In genomic region chr1:231093158-231093922, GRCh38 we compare ENCODE assay signal across 9 cellular contexts. TPM values are rescaled to one million over a fixed set of nuclear protein-coding genes. Genes with fewer than 3 reads are reported as not detected.
DNase-seq lines count a peak whose midpoint lies in the region; ATAC-seq and TF ChIP-seq lines count a peak whose summit lies in the region.
"Had no signal": no experiment of that assay in that cellular context is flagged by ENCODE, and none has a peak within 500 bp of the region (broad histone marks: within the 10 kb centered on the region; RNA-seq: fewer than 3 reads in every experiment).

No MANE protein-coding gene starts in this region.

- H3K4me2 ChIP-seq in GM23248 (ENCODE audit: unreplicated experiment): no peak overlapping the region

- TF ChIP-seq CTCF in fibroblast of the aortic adventitia (IDR thresholded peaks at IDR 0.05; ENCODE audit: insufficient read depth, low read length): peak; percentile 4
- TF ChIP-seq CTCF in suprapubic skin (IDR thresholded peaks at IDR 0.05): no peak

- H3K4me3 ChIP-seq in GM23248: no peak overlapping the region
- H3K4me3 ChIP-seq in fibroblast of the aortic adventitia (ENCODE audit: low read depth, low read length): no peak overlapping the region
- H3K4me3 ChIP-seq in suprapubic skin: no peak overlapping the region

- no peaks in the 10 kb centered on the region for H4K20me1 ChIP-seq in GM23248 (ENCODE audit: insufficient read depth)

- H3K79me2 ChIP-seq in GM23248 (ENCODE audit: insufficient read depth): no peaks in the 10 kb centered on the region

- in situ Hi-C loops in GM23248 (cut with MboI): no loop called here

- H3K4me1 ChIP-seq in GM23248 (ENCODE audit: insufficient read depth): no peaks in the 10 kb centered on the region
- H3K4me1 ChIP-seq in suprapubic skin: no peaks in the 10 kb centered on the region

- no peak overlapping the region for H2AFZ ChIP-seq in GM23248

- TF ChIP-seq POLR2A in suprapubic skin (IDR thresholded peaks at IDR 0.05): no peak

- H3K9me2 ChIP-seq in GM23248 (ENCODE audit: insufficient read depth): no peaks in the 10 kb centered on the region

- H3F3A ChIP-seq in GM23248 (ENCODE audit: insufficient read depth): no peaks in the 10 kb centered on the region

- H3K9me3 ChIP-seq in GM23248 (ENCODE audit: low read depth) (no peaks in the 10 kb centered on the region), suprapubic skin (no peaks in the 10 kb centered on the region)

- no peak overlapping the region for H3K9ac ChIP-seq in GM23248

- DNase-seq in GM23248 (peak; percentile 4), fibroblast of the aortic adventitia (ENCODE audit: low read depth) (peak; percentile 14), nucleus accumbens (lab: John Stamatoyannopoulos, UW) (peak in 45 of 56 donors; percentile 2 to 63 (median 21)), A172 (ENCODE audit: low spot score) (no peak), T-helper 1 cell (no peak), HuH-7.5 (ENCODE audit: low spot score) (no peak), suprapubic skin (ENCODE audit: low spot score in 2 of 2) (no peak)
- DNase-seq: COR-L47 had no signal

- no peak for TF ChIP-seq EP300 in suprapubic skin (IDR thresholded peaks at IDR 0.05)

- no peak overlapping the region for H3K27ac ChIP-seq in GM23248
- H3K27ac ChIP-seq in suprapubic skin: no peak overlapping the region

- H3K36me3 ChIP-seq in GM23248 (ENCODE audit: low read depth) (no peaks in the 10 kb centered on the region), suprapubic skin (no peaks in the 10 kb centered on the region)

- ATAC-seq in SK-N-SH treated with all-trans-retinoic acid at 6 μM for 48 hours: peak; percentile 40; the same call in 1 of the 3 replicates

- 27 to 37% methylated on average over 13 of the region's 13 CpGs for WGBS in GM23248 (ENCODE audit: low coverage in 1 of 2, low lambda C conversion rate in 2 of 2, missing lambda C conversion rate in 2 of 2), 2 experiments
- WGBS in suprapubic skin: 58% methylated on average over 13 of the region's 13 CpGs

- H3K27me3 ChIP-seq in GM23248 (replicated peaks; ENCODE audit: insufficient read depth) (0 out of 2 replicates have a peak, but pooled peaks cover 14% of the 10 kb centered on the region), suprapubic skin (peaks cover 7% of the 10 kb centered on the region)

TF ChIP-seq in SK-N-SH treated with all-trans-retinoic acid at 6 μM for 48 hours, 23 proteins besides CTCF, POLR2A, EP300 and RAD21:
- TF ChIP-seq ISL1 (CRISPR knock-in tag; IDR thresholded peaks at IDR 0.05) (no peak), ARNTL (CRISPR knock-in tag; IDR thresholded peaks at IDR 0.05; ENCODE audit: borderline replicate concordance, low read depth) (no peak), TCF4 (CRISPR knock-in tag; IDR thresholded peaks at IDR 0.05; ENCODE audit: borderline replicate concordance) (no peak), ZFP30 (CRISPR knock-in tag; IDR thresholded peaks at IDR 0.05) (no peak), CSDC2 (CRISPR knock-in tag; IDR thresholded peaks at IDR 0.05) (no peak), ZC3H10 (CRISPR knock-in tag; IDR thresholded peaks at IDR 0.05) (no peak), BACH2 (CRISPR knock-in tag; IDR thresholded peaks at IDR 0.05; ENCODE audit: borderline replicate concordance) (no peak), RARB (CRISPR knock-in tag; IDR thresholded peaks at IDR 0.05) (no peak), TOX (CRISPR knock-in tag; IDR thresholded peaks at IDR 0.05; ENCODE audit: borderline replicate concordance) (no peak), PPARA (CRISPR knock-in tag; IDR thresholded peaks at IDR 0.05; ENCODE audit: borderline replicate concordance) (no peak), SNAI2 (CRISPR knock-in tag; IDR thresholded peaks at IDR 0.05) (no peak), CSRNP3 (CRISPR knock-in tag; IDR thresholded peaks at IDR 0.05) (no peak), ZNF70 (CRISPR knock-in tag; IDR thresholded peaks at IDR 0.05) (no peak), ZNF565 (CRISPR knock-in tag; conservative IDR thresholded peaks at IDR 0.05; ENCODE audit: low read depth) (no peak), OSR1 (CRISPR knock-in tag; IDR thresholded peaks at IDR 0.05) (no peak)
- TF ChIP-seq, protein P1, sequence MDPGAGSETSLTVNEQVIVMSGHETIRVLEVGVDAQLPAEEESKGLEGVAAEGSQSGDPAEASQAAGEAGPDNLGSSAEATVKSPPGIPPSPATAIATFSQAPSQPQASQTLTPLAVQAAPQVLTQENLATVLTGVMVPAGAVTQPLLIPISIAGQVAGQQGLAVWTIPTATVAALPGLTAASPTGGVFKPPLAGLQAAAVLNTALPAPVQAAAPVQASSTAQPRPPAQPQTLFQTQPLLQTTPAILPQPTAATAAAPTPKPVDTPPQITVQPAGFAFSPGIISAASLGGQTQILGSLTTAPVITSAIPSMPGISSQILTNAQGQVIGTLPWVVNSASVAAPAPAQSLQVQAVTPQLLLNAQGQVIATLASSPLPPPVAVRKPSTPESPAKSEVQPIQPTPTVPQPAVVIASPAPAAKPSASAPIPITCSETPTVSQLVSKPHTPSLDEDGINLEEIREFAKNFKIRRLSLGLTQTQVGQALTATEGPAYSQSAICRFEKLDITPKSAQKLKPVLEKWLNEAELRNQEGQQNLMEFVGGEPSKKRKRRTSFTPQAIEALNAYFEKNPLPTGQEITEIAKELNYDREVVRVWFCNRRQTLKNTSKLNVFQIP (CRISPR knock-in tag; IDR thresholded peaks at IDR 0.05; ENCODE audit: borderline replicate concordance, low read depth): no peak
- TF ChIP-seq, protein P2, sequence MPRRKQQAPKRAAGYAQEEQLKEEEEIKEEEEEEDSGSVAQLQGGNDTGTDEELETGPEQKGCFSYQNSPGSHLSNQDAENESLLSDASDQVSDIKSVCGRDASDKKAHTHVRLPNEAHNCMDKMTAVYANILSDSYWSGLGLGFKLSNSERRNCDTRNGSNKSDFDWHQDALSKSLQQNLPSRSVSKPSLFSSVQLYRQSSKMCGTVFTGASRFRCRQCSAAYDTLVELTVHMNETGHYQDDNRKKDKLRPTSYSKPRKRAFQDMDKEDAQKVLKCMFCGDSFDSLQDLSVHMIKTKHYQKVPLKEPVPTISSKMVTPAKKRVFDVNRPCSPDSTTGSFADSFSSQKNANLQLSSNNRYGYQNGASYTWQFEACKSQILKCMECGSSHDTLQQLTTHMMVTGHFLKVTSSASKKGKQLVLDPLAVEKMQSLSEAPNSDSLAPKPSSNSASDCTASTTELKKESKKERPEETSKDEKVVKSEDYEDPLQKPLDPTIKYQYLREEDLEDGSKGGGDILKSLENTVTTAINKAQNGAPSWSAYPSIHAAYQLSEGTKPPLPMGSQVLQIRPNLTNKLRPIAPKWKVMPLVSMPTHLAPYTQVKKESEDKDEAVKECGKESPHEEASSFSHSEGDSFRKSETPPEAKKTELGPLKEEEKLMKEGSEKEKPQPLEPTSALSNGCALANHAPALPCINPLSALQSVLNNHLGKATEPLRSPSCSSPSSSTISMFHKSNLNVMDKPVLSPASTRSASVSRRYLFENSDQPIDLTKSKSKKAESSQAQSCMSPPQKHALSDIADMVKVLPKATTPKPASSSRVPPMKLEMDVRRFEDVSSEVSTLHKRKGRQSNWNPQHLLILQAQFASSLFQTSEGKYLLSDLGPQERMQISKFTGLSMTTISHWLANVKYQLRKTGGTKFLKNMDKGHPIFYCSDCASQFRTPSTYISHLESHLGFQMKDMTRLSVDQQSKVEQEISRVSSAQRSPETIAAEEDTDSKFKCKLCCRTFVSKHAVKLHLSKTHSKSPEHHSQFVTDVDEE (CRISPR knock-in tag; IDR thresholded peaks at IDR 0.05): no peak
- TF ChIP-seq, protein P3, sequence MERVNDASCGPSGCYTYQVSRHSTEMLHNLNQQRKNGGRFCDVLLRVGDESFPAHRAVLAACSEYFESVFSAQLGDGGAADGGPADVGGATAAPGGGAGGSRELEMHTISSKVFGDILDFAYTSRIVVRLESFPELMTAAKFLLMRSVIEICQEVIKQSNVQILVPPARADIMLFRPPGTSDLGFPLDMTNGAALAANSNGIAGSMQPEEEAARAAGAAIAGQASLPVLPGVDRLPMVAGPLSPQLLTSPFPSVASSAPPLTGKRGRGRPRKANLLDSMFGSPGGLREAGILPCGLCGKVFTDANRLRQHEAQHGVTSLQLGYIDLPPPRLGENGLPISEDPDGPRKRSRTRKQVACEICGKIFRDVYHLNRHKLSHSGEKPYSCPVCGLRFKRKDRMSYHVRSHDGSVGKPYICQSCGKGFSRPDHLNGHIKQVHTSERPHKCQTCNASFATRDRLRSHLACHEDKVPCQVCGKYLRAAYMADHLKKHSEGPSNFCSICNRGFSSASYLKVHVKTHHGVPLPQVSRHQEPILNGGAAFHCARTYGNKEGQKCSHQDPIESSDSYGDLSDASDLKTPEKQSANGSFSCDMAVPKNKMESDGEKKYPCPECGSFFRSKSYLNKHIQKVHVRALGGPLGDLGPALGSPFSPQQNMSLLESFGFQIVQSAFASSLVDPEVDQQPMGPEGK (CRISPR knock-in tag; IDR thresholded peaks at IDR 0.05; ENCODE audit: borderline replicate concordance): no peak

RNA-seq across cellular contexts. Expression of gene FAM89A, which starts 53.3 kb away (rescaled TPM):
- total RNA-seq in GM23248 (2014; rRNA removed; shearing (Covaris generic)): 0.51 and 6.3 TPM in 2 replicates
- 2.4 and 3.1 TPM in 2 replicates for polyA plus RNA-seq in GM23248 (2016; fragmentation: Nextera tagmentation; extraction: Ambion mirVana)
- total RNA-seq in fibroblast of the aortic adventitia (ENCODE audit: low replicate concordance): 2.0 and 13.4 TPM in 2 replicates
- total RNA-seq in A172 (2014; rRNA removed; shearing (Covaris generic)): 17.0 and 17.9 TPM in 2 replicates
- 10 to 100 TPM; 25.5 to 59.8 (median 49.7) TPM for total RNA-seq in suprapubic skin

Comparison
In these comparisons a context has a peak if more than half of its experiments do, and no peak if none do; other contexts are left out.
1. DNase-seq: peak in GM23248 (single experiment), fibroblast of the aortic adventitia (single experiment) and nucleus accumbens (45 of 56); none in A172 (single experiment), T-helper 1 cell (0 of 5), HuH-7.5 (single experiment) and suprapubic skin (0 of 2).